In the genomic region with DNA sequence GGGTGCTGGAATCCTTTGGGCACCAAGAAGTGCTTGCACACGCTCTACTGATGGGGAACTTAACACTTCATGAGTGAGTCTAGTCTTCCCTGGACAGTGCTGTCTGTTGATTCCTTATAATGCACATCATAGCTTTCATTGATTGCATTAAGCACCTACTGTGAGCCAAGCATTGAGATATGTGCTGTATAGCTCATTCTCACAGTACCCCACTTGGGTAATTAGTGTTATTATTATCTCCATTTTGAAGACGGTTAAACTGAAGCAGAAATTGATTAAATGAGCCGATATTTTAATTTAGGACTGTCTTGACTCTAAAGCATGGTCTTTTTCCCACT, we compare ENCODE assay signal across 8 cellular contexts. TPM values are rescaled to one million over a fixed set of nuclear protein-coding genes. Genes with fewer than 3 reads are reported as not detected.
A peak's percentile ranks its signal among the peaks of the same experiment; 100 is the strongest.
DNase-seq lines count a peak whose midpoint lies in the region; ATAC-seq and TF ChIP-seq lines count a peak whose summit lies in the region.

No MANE protein-coding gene starts in this region.

- no peak for DNase-seq in heart right ventricle
- DNase-seq in left cardiac atrium: no peak
- no peak for DNase-seq in brain microvascular endothelial cell
- DNase-seq in mesothelial cell of epicardium (ENCODE audit: low spot score in 2 of 2, unreplicated experiment in 2 of 2): no peak
- DNase-seq in uterus: no peak
- DNase-seq in SHP77 (lab: John Stamatoyannopoulos, UW): no peak
- no peak for DNase-seq in hepatic stellate cell (ENCODE audit: low spot score)

- in situ Hi-C loops in brain microvascular endothelial cell (cut with HindIII; ENCODE audit: low pct_ligation_motif_present, low sequenced_read_pairs): no loop called here

- H3K36me3 ChIP-seq in heart right ventricle (peaks cover 0 to 35% (median 29%) of the 10 kb centered on the region in 9 donors), brain microvascular endothelial cell (replicated peaks) (peaks cover 23% of the 10 kb centered on the region), uterus (no peaks in the 10 kb centered on the region)

- H3K27me3 Mint-ChIP-seq in mesothelial cell of epicardium (ENCODE audit: low read depth): no peaks in the 10 kb centered on the region

- peaks cover 36% of the 10 kb centered on the region for H3K4me1 Mint-ChIP-seq in mesothelial cell of epicardium

- H3K4me3 ChIP-seq in heart right ventricle (peak overlapping the region; percentile 42 to 93 (median 72)), brain microvascular endothelial cell (ENCODE audit: low read depth, low read length) (peak overlapping the region; percentile 90), uterus (peak overlapping the region; percentile 78 to 87)

- no peak for TF ChIP-seq POLR2A in uterus (IDR thresholded peaks at IDR 0.05)

- intact Hi-C loops in heart right ventricle (cut with DNase I) (loop anchor here in 5 of 10 donors (5.0 to 10.0 kb wide), 4 partner anchors 53 to 101 kb away; a partner anchor contains a TSS), left cardiac atrium (cut with DNase I) (loop anchor here in 1 of 2 donors (5.0 kb wide), 1 partner anchor 58 kb away; a partner anchor contains a TSS), uterus (cut with DNase I; ENCODE audit: low total_unique reads) (no loop called here)

- no peaks in the 10 kb centered on the region for H3K9me3 Mint-ChIP-seq in mesothelial cell of epicardium

- TF ChIP-seq CTCF in heart right ventricle (IDR thresholded peaks at IDR 0.05): no peak
- no peak for TF ChIP-seq CTCF in brain microvascular endothelial cell (IDR thresholded peaks at IDR 0.05; ENCODE audit: low read depth, low read length, missing control alignments)
- no peak for TF ChIP-seq CTCF in mesothelial cell of epicardium (IDR thresholded peaks at IDR 0.05; ENCODE audit: unreplicated experiment)
- TF ChIP-seq CTCF in uterus (IDR thresholded peaks at IDR 0.05): no peak

- H3K4me3 Mint-ChIP-seq in mesothelial cell of epicardium: peak overlapping the region; percentile 91

- H3K27ac ChIP-seq in heart right ventricle (peak overlapping the region in 9 of 10 donors; percentile 85 to 98 (median 96)), brain microvascular endothelial cell (no peak overlapping the region), uterus (peak overlapping the region; percentile 89 to 94)

- peaks cover 0 to 34% (median 30%) of the 10 kb centered on the region in 9 donors for H3K4me1 ChIP-seq in heart right ventricle
- H3K4me1 ChIP-seq in uterus: peaks cover 7 to 11% of the 10 kb centered on the region in 2 donors

- ATAC-seq in heart right ventricle (no peak), left cardiac atrium (no peak), HG03159 (IDR thresholded peaks at IDR 0.05; ENCODE audit: unreplicated experiment) (no peak)

- H3K27me3 ChIP-seq in heart right ventricle: no peaks in the 10 kb centered on the region
- H3K27me3 ChIP-seq in brain microvascular endothelial cell (replicated peaks): no peaks in the 10 kb centered on the region
- no peaks in the 10 kb centered on the region for H3K27me3 ChIP-seq in uterus

- H3K9me3 ChIP-seq in heart right ventricle: no peaks in the 10 kb centered on the region
- no peaks in the 10 kb centered on the region for H3K9me3 ChIP-seq in uterus

- H3K36me3 Mint-ChIP-seq in mesothelial cell of epicardium: peaks cover 4% of the 10 kb centered on the region

- H3K27ac Mint-ChIP-seq in mesothelial cell of epicardium: peak overlapping the region; percentile 90

- WGBS in heart right ventricle, 2 donors: 54 to 58% methylated on average over 3 of the region's 3 CpGs

RNA-seq across cellular contexts. Expression of a gene that starts 0.5 kb away (rescaled TPM):
- 100 to 1,000 TPM; 170 to 255 (median 217) TPM for total RNA-seq in heart right ventricle
- polyA plus RNA-seq in heart right ventricle: 100 to 1,000 TPM; 140 to 157 TPM
- 100 to 1,000 TPM; 121 to 146 TPM for total RNA-seq in left cardiac atrium
- total RNA-seq in mesothelial cell of epicardium: 63.1 to 69.4 TPM (median 64.4 TPM) in 3 replicates
- total RNA-seq in uterus: 100 to 1,000 TPM in 1 of 4 donors, 10 to 100 TPM in 3; 40.9 to 100 (median 49.7) TPM

RNA-seq across cellular contexts. Expression of a gene that starts 57.8 kb away (rescaled TPM):
- total RNA-seq in heart right ventricle (1 to 10 TPM; 3.6 to 8.9 (median 7.2) TPM), left cardiac atrium (1 to 10 TPM; 5.3 to 7.1 TPM), mesothelial cell of epicardium (10.5 to 13.1 TPM (median 11.3 TPM) in 3 replicates), uterus (10 to 100 TPM; 21.0 to 27.4 (median 24.3) TPM)
- 10 to 100 TPM in 1 of 2 donors, 1 to 10 TPM in 1; 6.9 to 12.7 TPM for polyA plus RNA-seq in heart right ventricle
